Comparison of ENCODE assay signal across 8 cellular contexts in genomic region chr10:43573250-43574034, GRCh38. TPM values are rescaled to one million over a fixed set of nuclear protein-coding genes. Genes with fewer than 3 reads are reported as not detected.
DNase-seq lines count a peak whose midpoint lies in the region; ATAC-seq and TF ChIP-seq lines count a peak whose summit lies in the region.

No MANE protein-coding gene starts in this region.

- TF ChIP-seq CTCF in SU-DHL-6 (IDR thresholded peaks at IDR 0.05; ENCODE audit: insufficient read depth, low read length, poor library complexity, severe bottlenecking) (no peak), fibroblast of villous mesenchyme (IDR thresholded peaks at IDR 0.05; ENCODE audit: insufficient read depth, low read depth, low read length) (no peak), retinal pigment epithelial cell (conservative IDR thresholded peaks at IDR 0.05; ENCODE audit: low read depth, low read length) (no peak)

- peak; percentile 20 for DNase-seq in ELR (ENCODE audit: low read depth)
- no peak for DNase-seq in fibroblast of villous mesenchyme (ENCODE audit: low read depth)
- no peak for DNase-seq in retinal pigment epithelial cell (ENCODE audit: low read depth)
- DNase-seq in DMS153 treated with DMSO at 0.1 percent for 48 hours (lab: John Stamatoyannopoulos, UW; ENCODE audit: unreplicated experiment) = no peak
- no peak for DNase-seq in NOMO-1 treated with dmso at 0.1 percent for 144 hours (lab: John Stamatoyannopoulos, UW; ENCODE audit: unreplicated experiment)
- DNase-seq in ureter (ENCODE audit: low spot score) = no peak

- no peaks in the 10 kb centered on the region for H3K9me3 ChIP-seq in SU-DHL-6 (ENCODE audit: insufficient read depth, low read length)

- H3K9ac ChIP-seq in SU-DHL-6 (ENCODE audit: low read length) = peak overlapping the region; percentile 58

- no peak for ATAC-seq in GM21529 (IDR thresholded peaks at IDR 0.05; ENCODE audit: unreplicated experiment)

- H3K4me2 ChIP-seq in SU-DHL-6 (ENCODE audit: low read depth, low read length, poor library complexity, severe bottlenecking) = peak overlapping the region; percentile 75

- no peak overlapping the region for H3K27ac ChIP-seq in SU-DHL-6 (ENCODE audit: low read depth, low read length)

- no peaks in the 10 kb centered on the region for H4K20me1 ChIP-seq in SU-DHL-6 (ENCODE audit: low read depth, low read length)

- H3F3A ChIP-seq in SU-DHL-6 (ENCODE audit: insufficient read depth) = no peaks in the 10 kb centered on the region

- H3K4me3 ChIP-seq in SU-DHL-6 (ENCODE audit: insufficient read depth, low read length, poor library complexity, severe bottlenecking) (peak overlapping the region; percentile 59), fibroblast of villous mesenchyme (ENCODE audit: low read depth, low read length) (peak overlapping the region; percentile 68), retinal pigment epithelial cell (ENCODE audit: low read length) (peak overlapping the region; percentile 60)

- 0 out of 2 replicates have a peak, but pooled peaks cover 6% of the 10 kb centered on the region for H3K79me2 ChIP-seq in SU-DHL-6 (ENCODE audit: insufficient read depth, low read length)

- no peaks in the 10 kb centered on the region for H3K27me3 ChIP-seq in SU-DHL-6 (ENCODE audit: low read length)

- no peaks in the 10 kb centered on the region for H3K36me3 ChIP-seq in SU-DHL-6 (ENCODE audit: low read length)

- H3K9me2 ChIP-seq in SU-DHL-6 (replicated peaks; ENCODE audit: insufficient read depth, low read length) = no peaks in the 10 kb centered on the region

- peak overlapping the region; percentile 93 for H2AFZ ChIP-seq in SU-DHL-6 (ENCODE audit: low read depth, low read length, severe bottlenecking)

RNA-seq across cellular contexts. Expression of gene ZNF239, which starts 1.0 kb away (rescaled TPM):
- total RNA-seq in fibroblast of villous mesenchyme (4.2 and 6.5 TPM in 2 replicates), ureter (14.6 TPM)

RNA-seq across cellular contexts. Expression of gene ZNF485, which starts 32.8 kb away (rescaled TPM):
- total RNA-seq in fibroblast of villous mesenchyme (1.6 and 3.5 TPM in 2 replicates), ureter (17.6 TPM)
